Comparison of ENCODE assay signal across 1 cellular context in the genomic region with DNA sequence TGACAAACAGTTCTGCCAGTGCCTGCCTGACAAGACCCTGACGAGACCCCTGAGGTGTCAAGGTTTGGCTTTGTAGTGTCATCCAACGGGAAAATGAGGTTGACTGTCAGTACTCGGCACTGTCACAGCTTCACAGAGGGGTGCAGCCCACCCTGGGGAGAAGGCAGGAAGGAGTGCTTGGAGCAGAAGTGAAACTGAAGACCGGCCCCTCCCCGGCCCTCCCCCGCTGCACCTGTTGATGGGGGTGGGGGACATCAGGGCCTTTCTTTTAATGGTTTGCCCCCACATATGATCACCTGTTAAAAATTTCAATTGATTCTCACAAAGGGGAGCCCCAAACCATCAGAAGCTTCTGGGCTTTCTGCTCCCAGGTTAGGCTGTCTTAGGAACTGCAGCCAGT.
TF ChIP-seq lines count a peak whose summit lies in the region.

No MANE protein-coding gene starts in this region.

TF ChIP-seq in GM12878, 131 proteins besides CTCF, POLR2A, EP300 and RAD21:
- TF ChIP-seq KLF5 (IDR thresholded peaks at IDR 0.05; ENCODE audit: partially characterized antibody) (no peak), STAT1 (conservative IDR thresholded peaks at IDR 0.05) (no peak), CREB1 (IDR thresholded peaks at IDR 0.05; ENCODE audit: low read depth) (no peak), EZH2 (IDR thresholded peaks at IDR 0.05; ENCODE audit: borderline replicate concordance, control insufficient read depth, low read depth, low read length) (no peak), TCF12 (IDR thresholded peaks at IDR 0.05; ENCODE audit: low read depth, low read length) (peak; percentile 94), TCF7 (IDR thresholded peaks at IDR 0.05; ENCODE audit: borderline replicate concordance) (no peak), STAT3 (IDR thresholded peaks at IDR 0.05; ENCODE audit: low read depth, low read length) (no peak), SIN3A (IDR thresholded peaks at IDR 0.05; ENCODE audit: low read depth, low read length) (no peak), CHD4 (IDR thresholded peaks at IDR 0.05) (no peak), CHD1 (IDR thresholded peaks at IDR 0.05; ENCODE audit: low read depth, low read length) (no peak), DPF2 (IDR thresholded peaks at IDR 0.05) (no peak), SPI1 (IDR thresholded peaks at IDR 0.05; ENCODE audit: borderline replicate concordance, insufficient read depth, low read depth, low read length) (peak; percentile 87), EGR1 (IDR thresholded peaks at IDR 0.05; ENCODE audit: borderline replicate concordance in 1 of 2, low read depth in 2 of 2, low read length in 2 of 2) (0 out of 3 replicates have a peak, but pooled peaks of 1 of the 2 experiments have one; percentile 20)
- TF ChIP-seq, protein P1, sequence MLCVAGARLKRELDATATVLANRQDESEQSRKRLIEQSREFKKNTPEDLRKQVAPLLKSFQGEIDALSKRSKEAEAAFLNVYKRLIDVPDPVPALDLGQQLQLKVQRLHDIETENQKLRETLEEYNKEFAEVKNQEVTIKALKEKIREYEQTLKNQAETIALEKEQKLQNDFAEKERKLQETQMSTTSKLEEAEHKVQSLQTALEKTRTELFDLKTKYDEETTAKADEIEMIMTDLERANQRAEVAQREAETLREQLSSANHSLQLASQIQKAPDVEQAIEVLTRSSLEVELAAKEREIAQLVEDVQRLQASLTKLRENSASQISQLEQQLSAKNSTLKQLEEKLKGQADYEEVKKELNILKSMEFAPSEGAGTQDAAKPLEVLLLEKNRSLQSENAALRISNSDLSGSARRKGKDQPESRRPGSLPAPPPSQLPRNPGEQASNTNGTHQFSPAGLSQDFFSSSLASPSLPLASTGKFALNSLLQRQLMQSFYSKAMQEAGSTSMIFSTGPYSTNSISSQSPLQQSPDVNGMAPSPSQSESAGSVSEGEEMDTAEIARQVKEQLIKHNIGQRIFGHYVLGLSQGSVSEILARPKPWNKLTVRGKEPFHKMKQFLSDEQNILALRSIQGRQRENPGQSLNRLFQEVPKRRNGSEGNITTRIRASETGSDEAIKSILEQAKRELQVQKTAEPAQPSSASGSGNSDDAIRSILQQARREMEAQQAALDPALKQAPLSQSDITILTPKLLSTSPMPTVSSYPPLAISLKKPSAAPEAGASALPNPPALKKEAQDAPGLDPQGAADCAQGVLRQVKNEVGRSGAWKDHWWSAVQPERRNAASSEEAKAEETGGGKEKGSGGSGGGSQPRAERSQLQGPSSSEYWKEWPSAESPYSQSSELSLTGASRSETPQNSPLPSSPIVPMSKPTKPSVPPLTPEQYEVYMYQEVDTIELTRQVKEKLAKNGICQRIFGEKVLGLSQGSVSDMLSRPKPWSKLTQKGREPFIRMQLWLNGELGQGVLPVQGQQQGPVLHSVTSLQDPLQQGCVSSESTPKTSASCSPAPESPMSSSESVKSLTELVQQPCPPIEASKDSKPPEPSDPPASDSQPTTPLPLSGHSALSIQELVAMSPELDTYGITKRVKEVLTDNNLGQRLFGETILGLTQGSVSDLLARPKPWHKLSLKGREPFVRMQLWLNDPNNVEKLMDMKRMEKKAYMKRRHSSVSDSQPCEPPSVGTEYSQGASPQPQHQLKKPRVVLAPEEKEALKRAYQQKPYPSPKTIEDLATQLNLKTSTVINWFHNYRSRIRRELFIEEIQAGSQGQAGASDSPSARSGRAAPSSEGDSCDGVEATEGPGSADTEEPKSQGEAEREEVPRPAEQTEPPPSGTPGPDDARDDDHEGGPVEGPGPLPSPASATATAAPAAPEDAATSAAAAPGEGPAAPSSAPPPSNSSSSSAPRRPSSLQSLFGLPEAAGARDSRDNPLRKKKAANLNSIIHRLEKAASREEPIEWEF (IDR thresholded peaks at IDR 0.05; ENCODE audit: insufficient replicate concordance, low read depth, low read length) = no peak
- TF ChIP-seq, protein P2, sequence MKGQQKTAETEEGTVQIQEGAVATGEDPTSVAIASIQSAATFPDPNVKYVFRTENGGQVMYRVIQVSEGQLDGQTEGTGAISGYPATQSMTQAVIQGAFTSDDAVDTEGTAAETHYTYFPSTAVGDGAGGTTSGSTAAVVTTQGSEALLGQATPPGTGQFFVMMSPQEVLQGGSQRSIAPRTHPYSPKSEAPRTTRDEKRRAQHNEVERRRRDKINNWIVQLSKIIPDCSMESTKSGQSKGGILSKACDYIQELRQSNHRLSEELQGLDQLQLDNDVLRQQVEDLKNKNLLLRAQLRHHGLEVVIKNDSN (IDR thresholded peaks at IDR 0.05; ENCODE audit: borderline replicate concordance, extremely low read length, insufficient read depth, low read depth, low read length) = no peak
- TF ChIP-seq, protein P3, sequence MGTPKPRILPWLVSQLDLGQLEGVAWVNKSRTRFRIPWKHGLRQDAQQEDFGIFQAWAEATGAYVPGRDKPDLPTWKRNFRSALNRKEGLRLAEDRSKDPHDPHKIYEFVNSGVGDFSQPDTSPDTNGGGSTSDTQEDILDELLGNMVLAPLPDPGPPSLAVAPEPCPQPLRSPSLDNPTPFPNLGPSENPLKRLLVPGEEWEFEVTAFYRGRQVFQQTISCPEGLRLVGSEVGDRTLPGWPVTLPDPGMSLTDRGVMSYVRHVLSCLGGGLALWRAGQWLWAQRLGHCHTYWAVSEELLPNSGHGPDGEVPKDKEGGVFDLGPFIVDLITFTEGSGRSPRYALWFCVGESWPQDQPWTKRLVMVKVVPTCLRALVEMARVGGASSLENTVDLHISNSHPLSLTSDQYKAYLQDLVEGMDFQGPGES (IDR thresholded peaks at IDR 0.05) = no peak
